ENCODE assay signal across 8 cellular contexts in the genomic region with DNA sequence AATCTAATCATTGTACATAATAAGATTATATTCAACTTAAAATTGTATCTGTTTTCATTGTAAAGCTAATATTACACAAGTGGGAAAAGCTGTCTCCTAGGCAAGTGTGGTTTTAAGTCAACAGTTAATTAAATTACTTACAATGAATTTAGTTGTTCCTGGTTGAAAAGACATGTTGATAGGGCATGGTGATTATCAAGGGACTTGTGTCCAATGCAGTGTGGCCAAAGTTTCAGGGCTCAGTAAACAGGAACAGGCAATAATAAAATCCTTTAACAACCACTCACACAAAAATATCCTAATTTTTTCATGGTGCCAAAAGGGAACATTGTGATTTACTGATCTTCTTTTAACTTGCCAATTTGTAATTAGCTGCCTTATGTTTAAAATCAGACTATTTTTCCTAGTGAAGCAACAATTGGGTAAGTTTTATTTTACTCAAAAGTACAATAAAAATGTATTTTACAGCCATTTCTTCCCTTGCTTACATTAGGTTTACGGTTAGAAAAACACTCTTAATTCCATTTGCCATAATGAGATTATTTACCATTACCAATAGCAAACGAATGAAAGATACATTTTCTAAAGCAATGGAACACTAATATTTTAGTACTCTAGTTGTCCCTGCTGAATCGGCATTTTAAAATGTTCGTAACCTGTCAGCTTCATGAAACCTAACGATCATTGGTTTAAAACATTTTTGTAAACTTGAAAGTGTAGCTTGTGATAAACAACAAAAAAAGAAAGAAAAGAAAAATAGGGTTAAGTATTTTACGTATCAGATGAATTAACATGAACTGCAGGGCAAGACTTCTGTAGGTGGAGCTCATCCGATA. TPM values are rescaled to one million over a fixed set of nuclear protein-coding genes. Genes with fewer than 3 reads are reported as not detected.
DNase-seq lines count a peak whose midpoint lies in the region; ATAC-seq and TF ChIP-seq lines count a peak whose summit lies in the region.

No MANE protein-coding gene starts in this region.

- no peaks in the 10 kb centered on the region for H3K27me3 Mint-ChIP-seq in stimulated activated naive CD8-positive, alpha-beta T cell treated with anti-CD3 and anti-CD28 coated beads, Interleukin-15, amount 100 ng/mL, for 72 hours

- H3K9me3 Mint-ChIP-seq in stimulated activated naive CD8-positive, alpha-beta T cell treated with anti-CD3 and anti-CD28 coated beads, Interleukin-15, amount 100 ng/mL, for 72 hours, result no peaks in the 10 kb centered on the region

- DNase-seq in AG04450 (ENCODE audit: low read depth, low spot score) (no peak), HT-29 (ENCODE audit: low spot score) (peak; percentile 17), body of pancreas (no peak), DMS 273 treated with DMSO at 0.1 percent for 48 hours (lab: John Stamatoyannopoulos, UW) (no peak), epidermal melanocyte (ENCODE audit: insufficient read length, low spot score) (no peak), NCI-H510A treated with DMSO at 0.1 percent for 48 hours (lab: John Stamatoyannopoulos, UW) (no peak)
- DNase-seq in stimulated activated naive CD8-positive, alpha-beta T cell treated with anti-CD3 and anti-CD28 coated beads, Interleukin-15, amount 100 ng/mL, for 72 hours, result no peak

- H3K4me3 ChIP-seq in AG04450 (ENCODE audit: low read depth, low read length) (peak overlapping the region; percentile 40), body of pancreas (peak overlapping the region; percentile 32 to 52), mucosa of stomach (ENCODE audit: low read length) (no peak overlapping the region)

- no peak for ATAC-seq in body of pancreas
- no peak for ATAC-seq in stimulated activated naive CD8-positive, alpha-beta T cell treated with anti-CD3 and anti-CD28 coated beads, Interleukin-15, amount 100 ng/mL, for 72 hours

- POLR2A ChIA-PET in AG04450 (lab: Yijun Ruan, JAX), result interaction anchor here (0.6 kb wide), 1 partner anchor 844 kb away, joined by 3 read pairs; a partner anchor contains a TSS

- no peak overlapping the region for H3K27ac ChIP-seq in AG04450 (ENCODE audit: low read depth, low read length)
- peak overlapping the region; percentile 40 to 98 (median 86) for H3K27ac ChIP-seq in body of pancreas

- no peaks in the 10 kb centered on the region for H3K36me3 ChIP-seq in body of pancreas (replicated peaks in 1 of 2; ENCODE audit: insufficient read depth in 1 of 2, low read depth in 2 of 2)
- H3K36me3 ChIP-seq in mucosa of stomach (ENCODE audit: control insufficient read depth, insufficient read depth, low read length), result no peaks in the 10 kb centered on the region

- H3K9ac ChIP-seq in mucosa of stomach (ENCODE audit: low read length), result peak overlapping the region; percentile 16

- no peak for TF ChIP-seq CTCF in AG04450 (IDR thresholded peaks at IDR 0.05; ENCODE audit: low read depth, low read length)
- no peak for TF ChIP-seq CTCF in body of pancreas (IDR thresholded peaks at IDR 0.05)

- TF ChIP-seq POLR2A in body of pancreas (IDR thresholded peaks at IDR 0.05), result no peak

- H3K27me3 ChIP-seq in AG04450 (ENCODE audit: control insufficient read depth, insufficient read depth, low read length) (no peaks in the 10 kb centered on the region), body of pancreas (no peaks in the 10 kb centered on the region), mucosa of stomach (ENCODE audit: control insufficient read depth, insufficient read depth, low read length) (no peaks in the 10 kb centered on the region)

- peaks cover 10% of the 10 kb centered on the region for H3K4me1 Mint-ChIP-seq in stimulated activated naive CD8-positive, alpha-beta T cell treated with anti-CD3 and anti-CD28 coated beads, Interleukin-15, amount 100 ng/mL, for 72 hours

- H3K4me3 Mint-ChIP-seq in stimulated activated naive CD8-positive, alpha-beta T cell treated with anti-CD3 and anti-CD28 coated beads, Interleukin-15, amount 100 ng/mL, for 72 hours, result no peak overlapping the region

- peak overlapping the region in 1 of 2 donors; percentile 81 for H3K27ac Mint-ChIP-seq in stimulated activated naive CD8-positive, alpha-beta T cell treated with anti-CD3 and anti-CD28 coated beads, Interleukin-15, amount 100 ng/mL, for 72 hours

- peaks cover 4% of the 10 kb centered on the region; the same call in 1 of the 2 replicates for H3K9me3 ChIP-seq in AG04450 (ENCODE audit: control insufficient read depth, insufficient read depth, low read length)
- H3K9me3 ChIP-seq in body of pancreas, result no peaks in the 10 kb centered on the region
- no peaks in the 10 kb centered on the region for H3K9me3 ChIP-seq in mucosa of stomach (ENCODE audit: control insufficient read depth, low read length)

- WGBS in body of pancreas, 2 donors, result 1 to 3% methylated on average over 7 of the region's 7 CpGs

- H3K4me1 ChIP-seq in body of pancreas, result peaks cover 21% of the 10 kb centered on the region
- peaks cover 5% of the 10 kb centered on the region for H3K4me1 ChIP-seq in mucosa of stomach (ENCODE audit: control insufficient read depth, insufficient read depth, low read length)

- CTCF ChIA-PET in AG04450 (lab: Charles Lee), result interaction anchor here (0.6 to 5.7 kb wide), 58 partner anchors 9 to 349 kb away, joined by 3 to 145 read pairs (median 4); a partner anchor contains a TSS

- intact Hi-C loops in body of pancreas (cut with DNase I), result no loop called here

RNA-seq across cellular contexts. Expression of a gene that starts 1.8 kb away (rescaled TPM):
- 38.0 and 52.4 TPM in 2 replicates for polyA plus RNA-seq in AG04450 (2011; rRNA removed)
- polyA minus RNA-seq in AG04450 (2011; rRNA and poly(A)+ RNA removed), result 222 and 276 TPM in 2 replicates
- total RNA-seq in HT-29 (2014; rRNA removed; shearing (Covaris generic)), result 74.1 and 89.6 TPM in 2 replicates
- total RNA-seq in body of pancreas, result 10 to 100 TPM; 56.6 to 96.6 TPM
